Comparison of ENCODE assay signal across 35 cellular contexts in the genomic region with DNA sequence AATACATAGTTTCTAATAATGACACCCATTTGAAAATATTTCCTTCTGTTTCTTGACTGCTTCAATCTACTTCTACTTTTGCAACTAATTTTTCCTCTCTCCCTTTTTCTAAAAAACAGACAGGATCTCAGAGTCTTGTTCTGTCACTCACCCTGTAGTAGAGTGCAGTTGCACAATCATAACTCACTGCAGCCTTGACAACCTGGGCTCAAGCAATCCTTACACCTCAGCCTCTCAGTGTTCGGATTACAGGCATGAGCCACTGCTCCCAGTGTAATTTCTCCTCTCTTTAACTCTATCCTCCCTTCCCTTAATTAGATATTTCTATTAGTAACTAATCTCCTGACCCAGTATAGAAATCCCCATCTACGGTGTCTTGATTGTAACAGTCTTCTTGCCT. TPM values are rescaled to one million over a fixed set of nuclear protein-coding genes. Genes with fewer than 3 reads are reported as not detected.
"Had no signal": no experiment of that assay in that cellular context is flagged by ENCODE, and none has a peak within 500 bp of the region (broad histone marks: within the 10 kb centered on the region; RNA-seq: fewer than 3 reads in every experiment).

No MANE protein-coding gene starts in this region.

- H3K27me3 ChIP-seq: body of pancreas, breast epithelium, cardiac muscle cell, dorsolateral prefrontal cortex, esophagus muscularis mucosa, foreskin keratinocyte, gastrocnemius medialis, heart left ventricle had no signal

- H3K27ac Mint-ChIP-seq: activated CD4-positive, alpha-beta memory T cell treated with anti-CD3 and anti-CD28 coated beads for 36 hours; activated CD4-positive, alpha-beta T cell treated with anti-CD3 and anti-CD28 coated beads for 36 hours; activated CD4-positive, alpha-beta T cell treated with anti-CD3 and anti-CD28 coated beads, Interleukin-2, amount 10 ng/mL, durations not matched to agents 24 days and 14 days; activated CD8-positive, alpha-beta memory T cell treated with anti-CD3 and anti-CD28 coated beads, Interleukin-2, amount 10 ng/mL, durations not matched to agents 7 days and 5 days; activated CD8-positive, alpha-beta T cell treated with anti-CD3 and anti-CD28 coated beads, Interleukin-2, amount 10 ng/mL, durations not matched to agents 7 days and 5 days; activated naive CD8-positive, alpha-beta T cell; activated T-cell treated with anti-CD3 and anti-CD28 coated beads, Interleukin-2, amount 50 U/mL, for 24 hours; activated T-helper 17 cell treated with anti-CD3 and anti-CD28 coated beads, Interleukin-2, amount 50 U/mL, for 72 hours; dendritic cell treated with granulocyte-macrophage colony-stimulating factor and Interleukin-4, amounts not matched to agents 40 ng/mL and 50 ng/mL, for 4 days; endodermal cell had no signal

- H3K4me3 Mint-ChIP-seq: activated CD4-positive, alpha-beta memory T cell treated with anti-CD3 and anti-CD28 coated beads for 36 hours; activated CD4-positive, alpha-beta T cell treated with anti-CD3 and anti-CD28 coated beads for 36 hours; activated CD4-positive, alpha-beta T cell treated with anti-CD3 and anti-CD28 coated beads, Interleukin-2, amount 10 ng/mL, durations not matched to agents 24 days and 14 days; activated CD8-positive, alpha-beta memory T cell treated with anti-CD3 and anti-CD28 coated beads, Interleukin-2, amount 10 ng/mL, durations not matched to agents 7 days and 5 days; activated CD8-positive, alpha-beta T cell treated with anti-CD3 and anti-CD28 coated beads, Interleukin-2, amount 10 ng/mL, durations not matched to agents 7 days and 5 days; activated naive CD8-positive, alpha-beta T cell; activated T-cell treated with anti-CD3 and anti-CD28 coated beads, Interleukin-2, amount 50 U/mL, for 24 hours; activated T-helper 17 cell treated with anti-CD3 and anti-CD28 coated beads, Interleukin-2, amount 50 U/mL, for 72 hours; central memory CD8-positive, alpha-beta T cell; dendritic cell treated with granulocyte-macrophage colony-stimulating factor and Interleukin-4, amounts not matched to agents 40 ng/mL and 50 ng/mL, for 4 days; endodermal cell had no signal

- H3K36me3 ChIP-seq: breast epithelium had no signal

- H3K27me3 Mint-ChIP-seq: activated CD4-positive, alpha-beta memory T cell treated with anti-CD3 and anti-CD28 coated beads for 36 hours; activated CD4-positive, alpha-beta T cell treated with anti-CD3 and anti-CD28 coated beads for 36 hours; activated CD4-positive, alpha-beta T cell treated with anti-CD3 and anti-CD28 coated beads, Interleukin-2, amount 10 ng/mL, durations not matched to agents 24 days and 14 days; activated CD8-positive, alpha-beta memory T cell treated with anti-CD3 and anti-CD28 coated beads, Interleukin-2, amount 10 ng/mL, durations not matched to agents 7 days and 5 days; activated naive CD8-positive, alpha-beta T cell; activated T-cell treated with anti-CD3 and anti-CD28 coated beads, Interleukin-2, amount 50 U/mL, for 24 hours; activated T-helper 17 cell treated with anti-CD3 and anti-CD28 coated beads, Interleukin-2, amount 50 U/mL, for 72 hours; central memory CD8-positive, alpha-beta T cell; dendritic cell treated with granulocyte-macrophage colony-stimulating factor and Interleukin-4, amounts not matched to agents 40 ng/mL and 50 ng/mL, for 4 days had no signal

- ATAC-seq: activated CD4-positive, alpha-beta T cell treated with anti-CD3 and anti-CD28 coated beads for 36 hours; activated CD8-positive, alpha-beta memory T cell treated with anti-CD3 and anti-CD28 coated beads, Interleukin-2, amount 10 ng/mL, durations not matched to agents 7 days and 5 days; activated CD8-positive, alpha-beta T cell treated with anti-CD3 and anti-CD28 coated beads, Interleukin-2, amount 10 ng/mL, durations not matched to agents 7 days and 5 days; activated T-helper 17 cell treated with anti-CD3 and anti-CD28 coated beads, Interleukin-2, amount 50 U/mL, for 72 hours; body of pancreas; foreskin keratinocyte; gastrocnemius medialis; heart left ventricle had no signal

- H3K9me3 ChIP-seq: body of pancreas, breast epithelium, esophagus muscularis mucosa, gastrocnemius medialis had no signal

- H3K27ac ChIP-seq: body of pancreas, breast epithelium, cardiac muscle cell, coronary artery, dorsolateral prefrontal cortex, esophagus muscularis mucosa, foreskin keratinocyte, gastrocnemius medialis, heart left ventricle had no signal

- H3K4me1 ChIP-seq: body of pancreas, breast epithelium, esophagus muscularis mucosa, foreskin keratinocyte, heart left ventricle had no signal

- DNase-seq: activated CD4-positive, alpha-beta memory T cell treated with anti-CD3 and anti-CD28 coated beads for 36 hours; activated CD4-positive, alpha-beta T cell treated with anti-CD3 and anti-CD28 coated beads for 36 hours; activated CD4-positive, alpha-beta T cell treated with anti-CD3 and anti-CD28 coated beads, Interleukin-2, amount 10 ng/mL, durations not matched to agents 24 days and 14 days; activated CD4-positive, CD25-positive, alpha-beta regulatory T cell; activated CD4-positive, CD25-positive, alpha-beta regulatory T cell treated with anti-CD3 and anti-CD28 coated beads, Interleukin-2, amount 50 U/mL, for 72 hours; activated CD8-positive, alpha-beta memory T cell treated with anti-CD3 and anti-CD28 coated beads, Interleukin-2, amount 10 ng/mL, durations not matched to agents 7 days and 5 days; activated CD8-positive, alpha-beta memory T cell treated with anti-CD3 and anti-CD28 coated beads, Interleukin-2, amount 50 U/mL, for 4 hours; activated CD8-positive, alpha-beta T cell treated with anti-CD3 and anti-CD28 coated beads, Interleukin-2, amount 10 ng/mL, durations not matched to agents 7 days and 5 days; activated effector memory CD4-positive, alpha-beta T cell treated with Interleukin-2 at 50 U/mL for 16 hours; activated gamma-delta T cell treated with Interleukin-2 at 50 U/mL for 16 hours; activated naive CD4-positive, alpha-beta T cell treated with anti-CD3 and anti-CD28 coated beads, Interleukin-2, amount 50 U/mL, for 16 hours; activated naive CD4-positive, alpha-beta T cell treated with Interleukin-2 at 50 U/mL for 16 hours; activated T-cell treated with anti-CD3 and anti-CD28 coated beads, Interleukin-2, amount 50 U/mL, for 24 hours; amygdala; aorta; body of pancreas; dorsolateral prefrontal cortex; effector memory CD4-positive, alpha-beta T cell; endodermal cell; erythroblast; foreskin keratinocyte; gastrocnemius medialis; glutamatergic neuron; heart left ventricle; T-helper 2 cell had no signal

- H3K4me3 ChIP-seq: body of pancreas, breast epithelium, cardiac muscle cell, coronary artery, dorsolateral prefrontal cortex, esophagus muscularis mucosa, gastrocnemius medialis, heart left ventricle had no signal

- H3K9me3 Mint-ChIP-seq: central memory CD8-positive, alpha-beta T cell; endodermal cell had no signal

- H3K4me1 Mint-ChIP-seq: activated CD4-positive, alpha-beta T cell treated with anti-CD3 and anti-CD28 coated beads for 36 hours; activated CD4-positive, alpha-beta T cell treated with anti-CD3 and anti-CD28 coated beads, Interleukin-2, amount 10 ng/mL, durations not matched to agents 24 days and 14 days; activated CD8-positive, alpha-beta memory T cell treated with anti-CD3 and anti-CD28 coated beads, Interleukin-2, amount 10 ng/mL, durations not matched to agents 7 days and 5 days; activated T-helper 17 cell treated with anti-CD3 and anti-CD28 coated beads, Interleukin-2, amount 50 U/mL, for 72 hours; central memory CD8-positive, alpha-beta T cell; endodermal cell had no signal

RNA-seq across cellular contexts. Expression of gene COL2A1, which starts 56.2 kb away (rescaled TPM):
- total RNA-seq: activated CD4-positive, alpha-beta memory T cell treated with anti-CD3 and anti-CD28 coated beads for 36 hours; activated CD8-positive, alpha-beta memory T cell treated with anti-CD3 and anti-CD28 coated beads for 36 hours; activated CD8-positive, alpha-beta T cell treated with anti-CD3 and anti-CD28 coated beads, Interleukin-2, amount 10 ng/mL, durations not matched to agents 7 days and 5 days; activated T-helper 17 cell treated with anti-CD3 and anti-CD28 coated beads, Interleukin-2, amount 50 U/mL, for 72 hours; aorta; body of pancreas; esophagus muscularis mucosa; gastrocnemius medialis; T-helper 1 cell treated with Interleukin-12 subunit alpha and Interleukin-12 subunit beta and Interleukin-4 antibody, amounts not matched to agents 30 ng/mL and 1 ng/mL, for 36 hours had no signal
- polyA plus RNA-seq: aorta had no signal
